ENCODE assay signal across 9 cellular contexts in genomic region chr5:55994502-55994997, GRCh38. TPM values are rescaled to one million over a fixed set of nuclear protein-coding genes. Genes with fewer than 3 reads are reported as not detected.
DNase-seq lines count a peak whose midpoint lies in the region; ATAC-seq, FAIRE-seq and TF ChIP-seq lines count a peak whose summit lies in the region.
"Had no signal": no experiment of that assay in that cellular context is flagged by ENCODE, and none has a peak within 500 bp of the region (broad histone marks: within the 10 kb centered on the region; RNA-seq: fewer than 3 reads in every experiment).

IL6ST (minus strand) TSS chr5:55994963; CDS start chr5:55976278, 18,685 bp downstream.

- SMC1A ChIA-PET in GM12878 (lab: Charles Lee; ENCODE audit: uncharacterized antibody, unreplicated experiment) = interaction anchor here (1.1 to 7.6 kb wide), 10 partner anchors 13 to 100 kb away, joined by 3 to 89 read pairs (median 8); no protein-coding TSS in a partner anchor

- H3K79me2 ChIP-seq in GM12878 (ENCODE audit: control insufficient read depth, insufficient read depth, low read length) = peaks cover 55% of the 10 kb centered on the region

- POLR2A ChIA-PET in A549 (lab: Yijun Ruan, JAX) = interaction anchor here (1.0 to 2.1 kb wide), 10 partner anchors 8 to 129 kb away, joined by 3 to 19 read pairs (median 4); no protein-coding TSS in a partner anchor
- POLR2A ChIA-PET in GM12878 (lab: Charles Lee) = interaction anchor here (0.7 to 3.5 kb wide), 12 partner anchors 10 to 162 kb away, joined by 3 to 26 read pairs (median 6); no protein-coding TSS in a partner anchor

- no TSS peak for BruUV-seq in GM12878 (replicated peaks; lab: Mats Ljungman, UMichigan)

- CTCF ChIA-PET in A549 (lab: Yijun Ruan, JAX) = interaction anchor here (1.1 to 2.9 kb wide), 5 partner anchors 14 to 130 kb away, joined by 3 to 12 read pairs (median 3); no protein-coding TSS in a partner anchor
- CTCF ChIA-PET in GM12878 (lab: Yijun Ruan, JAX) = interaction anchor here (0.8 to 3.8 kb wide), 8 partner anchors 17 to 206 kb away, joined by 3 to 12 read pairs (median 4); no protein-coding TSS in a partner anchor

- H3K36me3 ChIP-seq in GM12878 (ENCODE audit: control insufficient read depth in 2 of 2, insufficient read depth in 2 of 2, low read length in 1 of 2) (no peaks in the 10 kb centered on the region), iPS DF 6.9 (ENCODE audit: control insufficient read depth, insufficient read depth, low read length) (no peaks in the 10 kb centered on the region)

- peaks cover 47% of the 10 kb centered on the region for H3K4me1 ChIP-seq in A549
- H3K4me1 ChIP-seq in GM12878 (ENCODE audit: control insufficient read depth, insufficient read depth, low read length) = no peaks in the 10 kb centered on the region; the same call in none of the 2 replicates
- 0 out of 2 replicates have a peak, but pooled peaks cover 1% of the 10 kb centered on the region for H3K4me1 ChIP-seq in iPS DF 6.9 (ENCODE audit: control insufficient read depth, insufficient read depth, low read length)

- in situ Hi-C loops in GM13976 (cut with MboI; ENCODE audit: low sequenced_read_pairs, unreplicated experiment) = loop anchor here (10.0 kb wide), 1 partner anchor 200 kb away; no protein-coding TSS in a partner anchor
- in situ Hi-C loops in GM12878 (cut with MboI) = loop anchor here (5.0 to 10.0 kb wide), 3 partner anchors 63 to 1180 kb away; partner anchors contain the start of gene GPBP1

- H3K27ac ChIP-seq in A549 (peak within 1 kb of the TSS; percentile 93 to 94), GM12878 (ENCODE audit: control insufficient read depth, insufficient read depth) (peak within 1 kb of the TSS; percentile 93), iPS DF 6.9 (ENCODE audit: low read length) (no peak within 1 kb of the TSS)

- peak in 1 of 2 experiments; percentile 11; a peak in 2 of 5 replicates for TF ChIP-seq RAD21 in A549 (conservative IDR thresholded peaks at IDR 0.05 in 1 of 2, IDR thresholded peaks at IDR 0.05 in 1 of 2)
- TF ChIP-seq RAD21 in GM12878 (IDR thresholded peaks at IDR 0.05; ENCODE audit: insufficient read depth, low read depth, low read length) = no peak

- peak within 1 kb of the TSS; percentile 72 for H3K9ac ChIP-seq in GM12878 (ENCODE audit: control insufficient read depth, insufficient read depth, low read length)

- H3K4me3 ChIP-seq in A549 (peak within 1 kb of the TSS; percentile 80), GM12878 (peak within 1 kb of the TSS; percentile 93), iPS DF 6.9 (ENCODE audit: low read length) (peak within 1 kb of the TSS; percentile 77), skeletal muscle cell (ENCODE audit: low read depth, low read length) (peak within 1 kb of the TSS; percentile 85)

- intact Hi-C loops in GM12878 (cut with micrococcal nuclease; ENCODE audit: unreplicated experiment) = loop anchor here (2.0 kb wide), 1 partner anchor 154 kb away; no protein-coding TSS in a partner anchor

- TF ChIP-seq EP300 in A549 (IDR thresholded peaks at IDR 0.05) = no peak
- TF ChIP-seq EP300 in GM12878 (IDR thresholded peaks at IDR 0.05; ENCODE audit: borderline replicate concordance in 1 of 2, control insufficient read depth in 1 of 2, low read depth in 2 of 2, low read length in 2 of 2) = no peak

- ATAC-seq in A549 (peak; percentile 77 to 78), HG02852 (IDR thresholded peaks at IDR 0.05; ENCODE audit: unreplicated experiment) (peak; percentile 35), GM12878 (peak; percentile 46)

- H4K20me1 ChIP-seq in GM12878 (ENCODE audit: control insufficient read depth, insufficient read depth) = no peaks in the 10 kb centered on the region

- H2AFZ ChIP-seq in GM12878 (ENCODE audit: control insufficient read depth, low read depth, low read length) = peak within 1 kb of the TSS; percentile 78

- no peaks in the 10 kb centered on the region for H3K27me3 ChIP-seq in GM12878 (replicated peaks in 1 of 2; ENCODE audit: control insufficient read depth in 2 of 2, insufficient read depth in 2 of 2, low read length in 1 of 2)
- H3K27me3 ChIP-seq in iPS DF 6.9 (ENCODE audit: control insufficient read depth, insufficient read depth, low read length) = no peaks in the 10 kb centered on the region

- RAD21 ChIA-PET in GM12878 (lab: Charles Lee; ENCODE audit: unreplicated experiment) = interaction anchor here (0.8 to 11.5 kb wide), 21 partner anchors 10 to 692 kb away, joined by 3 to 77 read pairs (median 4); no protein-coding TSS in a partner anchor

- TF ChIP-seq CTCF in A549 (IDR thresholded peaks at IDR 0.05) = no peak
- peak; percentile 5 for TF ChIP-seq CTCF in GM13976 (IDR thresholded peaks at IDR 0.05; ENCODE audit: borderline replicate concordance, control extremely low read depth, extremely low read depth, insufficient read depth, missing control alignments)
- TF ChIP-seq CTCF in GM12878 (IDR thresholded peaks at IDR 0.05 in 2 of 3, conservative IDR thresholded peaks at IDR 0.05 in 1 of 3; ENCODE audit: control insufficient read depth in 2 of 3, extremely low read depth in 1 of 3, insufficient read depth in 1 of 3, low read depth in 3 of 3, low read length in 3 of 3) = no peak

- TF ChIP-seq POLR2A in A549 (IDR thresholded peaks at IDR 0.05; ENCODE audit: low read length) (peak; percentile 46), GM12878 (IDR thresholded peaks at IDR 0.05; ENCODE audit: low read depth, low read length) (peak; percentile 88)

- peak within 1 kb of the TSS; percentile 92 for H3K4me2 ChIP-seq in A549
- H3K4me2 ChIP-seq in GM12878 (ENCODE audit: control insufficient read depth, insufficient read depth) = peak within 1 kb of the TSS; percentile 79

- H3K9me3 ChIP-seq in A549 (no peaks in the 10 kb centered on the region), GM12878 (replicated peaks; ENCODE audit: control insufficient read depth, insufficient read depth, low read length) (no peaks in the 10 kb centered on the region), iPS DF 6.9 (ENCODE audit: control insufficient read depth, insufficient read depth, low read length) (no peaks in the 10 kb centered on the region)

- WGBS in A549 (ENCODE audit: missing lambda C conversion rate) = under 1% methylated on average over 18 of the region's 48 CpGs
- under 1% methylated on average over 33 of the region's 48 CpGs for WGBS in GM12878 (ENCODE audit: insufficient coverage, insufficient replicate concordance, low lambda C conversion rate, missing lambda C conversion rate)
- no CpG with 5 or more reads among the region's 48 CpGs for WGBS in iPS DF 6.9 (ENCODE audit: insufficient coverage, insufficient read length)

- DNase-seq in A549 (ENCODE audit: low read depth in 1 of 2, low spot score in 1 of 2) (peak; percentile 60 to 80), GM13976 (ENCODE audit: low spot score) (no peak), GM12878 (ENCODE audit: low read depth, low spot score) (no peak), iPS DF 6.9 (ENCODE audit: low read depth, low spot score) (no peak), skeletal muscle cell (ENCODE audit: low read depth) (no peak), NCI-H2107 (lab: John Stamatoyannopoulos, UW) (no peak)

- FAIRE-seq in A549 (lab: Jason Lieb, UNC) (no peak), GM12878 (lab: Jason Lieb, UNC) (no peak)
- FAIRE-seq: TTC549 had no signal

TF ChIP-seq in PFSK-1, 5 proteins besides CTCF, POLR2A, EP300 and RAD21 (continues in another document):
- TF ChIP-seq TAF1 (IDR thresholded peaks at IDR 0.05; ENCODE audit: borderline replicate concordance, insufficient read depth, low read length) = peak; percentile 79

TF ChIP-seq in GM12878, 131 proteins besides CTCF, POLR2A, EP300 and RAD21 (continues in another document):
- TF ChIP-seq KLF5 (IDR thresholded peaks at IDR 0.05; ENCODE audit: partially characterized antibody) = no peak
- 0 out of 2 replicates have a peak, but pooled peaks have one; percentile 41 for TF ChIP-seq HDGF (IDR thresholded peaks at IDR 0.05)
- no peak for TF ChIP-seq NR2F1 (conservative IDR thresholded peaks at IDR 0.05)
- peak; percentile 40; the same call in 1 of the 2 replicates for TF ChIP-seq RELB (IDR thresholded peaks at IDR 0.05; ENCODE audit: low read depth)
- TF ChIP-seq FOXK2 (IDR thresholded peaks at IDR 0.05) = no peak

RNA-seq across cellular contexts. Expression of gene IL6ST, which starts in this region (rescaled TPM):
- polyA plus RNA-seq in A549 (2011; rRNA removed) (183 and 198 TPM in 2 replicates), A549 (2017; fragmentation: RNase III; extraction: RNeasy Plus Mini Kit Qiagen cat#74134 plus additional on column Dnase treatment) (45.1 to 53.9 TPM (median 46.2 TPM) in 3 replicates), GM12878 (2011; rRNA removed) (139 and 232 TPM in 2 replicates), GM12878 (2014; fragmentation: Illumina TruSeq; extraction: Trizol) (9.1 and 12.9 TPM in 2 replicates), GM12878 (2014; fragmentation: Nextera tagmentation; extraction: Ambion mirVana) (1 to 10 TPM; 1.5 to 1.8 TPM), GM12878 (2014; rRNA removed) (4.8 and 5.1 TPM in 2 replicates), GM12878 (2016; fragmentation: Nextera tagmentation; extraction: Ambion mirVana) (10 to 100 TPM; 13.0 to 13.8 TPM)
- 12.5 and 13.6 TPM in 2 replicates for polyA plus RNA-seq in A549 (2012; cell fraction: cytosol; rRNA removed)
- 5.4 and 9.5 TPM in 2 replicates for polyA plus RNA-seq in A549 (2012; cell fraction: nucleus; rRNA removed)
- polyA minus RNA-seq in A549 (2011; rRNA and poly(A)+ RNA removed) = 135 and 145 TPM in 2 replicates
- 21.0 TPM for polyA plus RNA-seq in PFSK-1 (2012; ENCODE audit: insufficient read length, low read depth)
- total RNA-seq in GM12878 (2013; cell fraction: nucleolus; rRNA removed) = 246 and 249 TPM in 2 replicates
- total RNA-seq in GM12878 (2014; rRNA removed) (10.6 and 10.7 TPM in 2 replicates), GM12878 (2014; rRNA removed; fragmentation: Illumina TruSeq; extraction: Trizol) (17.2 and 20.9 TPM in 2 replicates), GM12878 (2021) (14.2 and 14.4 TPM in 2 replicates)
- polyA plus RNA-seq in GM12878 (2011; ENCODE audit: low read depth) = 2.6 TPM
- polyA plus RNA-seq in GM12878 (2011; cell fraction: cytosol; rRNA removed) = 64.4 and 71.0 TPM in 2 replicates
- polyA plus RNA-seq in GM12878 (2011; cell fraction: nucleus; rRNA removed) = 91.8 and 137 TPM in 2 replicates
- polyA plus RNA-seq in GM12878 (2012) = 5.5 and 6.8 TPM in 2 replicates
- polyA minus RNA-seq in GM12878 (2011; rRNA and poly(A)+ RNA removed) = 311 and 430 TPM in 2 replicates
- polyA minus RNA-seq in GM12878 (2011; cell fraction: cytosol; rRNA and poly(A)+ RNA removed) = 125 and 166 TPM in 2 replicates
- 130 and 132 TPM in 2 replicates for polyA minus RNA-seq in GM12878 (2011; cell fraction: nucleus; rRNA and poly(A)+ RNA removed)

Comparison
In these comparisons a context has a peak if more than half of its experiments do, and no peak if none do; other contexts are left out.
1. DNase-seq: peak in A549 (2 of 2); none in GM13976 (single experiment), GM12878 (single experiment), iPS DF 6.9 (single experiment), skeletal muscle cell (single experiment) and NCI-H2107 (single experiment).
2. Of the 24 proteins assayed by ChIP-seq in both GM12878 and A549: peak only in GM12878: POLR2AphosphoS2; only in A549: BCL3; in both: POLR2A; in neither: 19; mixed calls (peak in some experiments, not most) for 2.
3. Peak in every context shown above with its lines, with median percentiles within 50 percentile points of each other: ATAC-seq and H3K4me3 ChIP-seq.